In genomic region chr1:156961709-156962108, GRCh38 we compare ENCODE assay signal across 8 cellular contexts. TPM values are rescaled to one million over a fixed set of nuclear protein-coding genes. Genes with fewer than 3 reads are reported as not detected.
DNase-seq lines count a peak whose midpoint lies in the region; ATAC-seq, FAIRE-seq and TF ChIP-seq lines count a peak whose summit lies in the region.

No MANE protein-coding gene starts in this region.

- 53% methylated on average over 4 of the region's 4 CpGs for WGBS in A549 (ENCODE audit: missing lambda C conversion rate)

- FAIRE-seq in A549 (lab: Jason Lieb, UNC) (no peak), H54 (lab: Jason Lieb, UNC) (no peak)

- H3K9me3 ChIP-seq in A549, result no peaks in the 10 kb centered on the region

- no peak overlapping the region for H3K4me2 ChIP-seq in A549

- 0 out of 5 replicates have a peak, but pooled peaks of 1 of the 2 experiments have one; percentile 33 for TF ChIP-seq RAD21 in A549 (conservative IDR thresholded peaks at IDR 0.05 in 1 of 2, IDR thresholded peaks at IDR 0.05 in 1 of 2)

- H3K27ac ChIP-seq in A549, result no peak overlapping the region

- peak; percentile 78 to 93 for ATAC-seq in A549
- no peak for ATAC-seq in HG02571 (IDR thresholded peaks at IDR 0.05; ENCODE audit: unreplicated experiment)

- no peak for TF ChIP-seq EP300 in A549 (IDR thresholded peaks at IDR 0.05)

- TF ChIP-seq POLR2A in A549 (IDR thresholded peaks at IDR 0.05; ENCODE audit: low read length) (no peak), H54 (IDR thresholded peaks at IDR 0.05; ENCODE audit: low read depth, low read length) (no peak)

- peak; percentile 25 to 41 for DNase-seq in A549 (ENCODE audit: low read depth in 1 of 2, low spot score in 1 of 2)
- DNase-seq in GM10266 (ENCODE audit: extremely low spot score), result no peak
- peak; percentile 12 for DNase-seq in T follicular helper cell (ENCODE audit: low read depth)
- DNase-seq in dermis blood vessel endothelial cell, result peak; percentile 23
- no peak for DNase-seq in NCI-H510A treated with DMSO at 0.1 percent for 48 hours (lab: John Stamatoyannopoulos, UW)
- DNase-seq in midbrain (lab: John Stamatoyannopoulos, UW), result no peak
- DNase-seq in H54 (ENCODE audit: insufficient read length, low spot score), result no peak

- POLR2A ChIA-PET in A549 (lab: Yijun Ruan, JAX), result no interaction called here

- CTCF ChIA-PET in A549 (lab: Yijun Ruan, JAX), result no interaction called here

- no peaks in the 10 kb centered on the region for H3K4me1 ChIP-seq in A549

- H3K4me3 ChIP-seq in A549, result no peak overlapping the region

- TF ChIP-seq CTCF in A549 (IDR thresholded peaks at IDR 0.05), result peak; percentile 25; the same call in 1 of the 3 replicates
- peak; percentile 31 for TF ChIP-seq CTCF in GM10266 (IDR thresholded peaks at IDR 0.05; ENCODE audit: control insufficient read depth, insufficient read depth, low read depth, missing control alignments)

TF ChIP-seq in A549, 52 proteins besides CTCF, POLR2A, EP300 and RAD21:
- TF ChIP-seq HOXB13 (CRISPR knock-in tag; IDR thresholded peaks at IDR 0.05; ENCODE audit: low read depth) (no peak), HES2 (IDR thresholded peaks at IDR 0.05) (no peak), HDAC2 (IDR thresholded peaks at IDR 0.05) (no peak), ZFP36 (IDR thresholded peaks at IDR 0.05; ENCODE audit: borderline replicate concordance, partially characterized antibody) (no peak), CBX2 (IDR thresholded peaks at IDR 0.05; ENCODE audit: borderline replicate concordance, low read depth) (no peak), RFX5 (IDR thresholded peaks at IDR 0.05) (no peak), SREBF2 (IDR thresholded peaks at IDR 0.05) (no peak), NPAS2 (CRISPR knock-in tag; IDR thresholded peaks at IDR 0.05; ENCODE audit: borderline replicate concordance) (no peak), RARB (CRISPR knock-in tag; IDR thresholded peaks at IDR 0.05) (no peak), ATOH8 (CRISPR knock-in tag; IDR thresholded peaks at IDR 0.05; ENCODE audit: low read depth) (no peak), BHLHE40 (IDR thresholded peaks at IDR 0.05; ENCODE audit: low read depth, low read length) (no peak)

RNA-seq across cellular contexts. Expression of gene LRRC71, which starts 41.3 kb away (rescaled TPM):
- polyA plus RNA-seq in A549 (2011; rRNA removed), result 0.15 TPM in 1 of 2 replicates, not detected in the other
- 0.10 and 0.20 TPM in 2 replicates for polyA plus RNA-seq in A549 (2012; cell fraction: cytosol; rRNA removed)
- polyA plus RNA-seq in A549 (2012; cell fraction: nucleus; rRNA removed), result 0.34 and 0.40 TPM in 2 replicates
- 0.10 to 0.33 TPM (median 0.14 TPM) in 3 replicates for polyA plus RNA-seq in A549 (2017; fragmentation: RNase III; extraction: RNeasy Plus Mini Kit Qiagen cat#74134 plus additional on column Dnase treatment)
- polyA minus RNA-seq in A549 (2011; rRNA and poly(A)+ RNA removed), result not detected in 2 replicates
- 0.14 and 0.34 TPM in 2 replicates for total RNA-seq in dermis blood vessel endothelial cell

Comparison
In these comparisons a context has a peak if more than half of its experiments do, and no peak if none do; other contexts are left out.
1. DNase-seq: peak in A549 (2 of 2), T follicular helper cell (single experiment) and dermis blood vessel endothelial cell (single experiment); none in GM10266 (single experiment), NCI-H510A treated with DMSO at 0.1 percent for 48 hours (single experiment), midbrain (single experiment) and H54 (single experiment).